ENCODE assay signal across 9 cellular contexts in the genomic region with DNA sequence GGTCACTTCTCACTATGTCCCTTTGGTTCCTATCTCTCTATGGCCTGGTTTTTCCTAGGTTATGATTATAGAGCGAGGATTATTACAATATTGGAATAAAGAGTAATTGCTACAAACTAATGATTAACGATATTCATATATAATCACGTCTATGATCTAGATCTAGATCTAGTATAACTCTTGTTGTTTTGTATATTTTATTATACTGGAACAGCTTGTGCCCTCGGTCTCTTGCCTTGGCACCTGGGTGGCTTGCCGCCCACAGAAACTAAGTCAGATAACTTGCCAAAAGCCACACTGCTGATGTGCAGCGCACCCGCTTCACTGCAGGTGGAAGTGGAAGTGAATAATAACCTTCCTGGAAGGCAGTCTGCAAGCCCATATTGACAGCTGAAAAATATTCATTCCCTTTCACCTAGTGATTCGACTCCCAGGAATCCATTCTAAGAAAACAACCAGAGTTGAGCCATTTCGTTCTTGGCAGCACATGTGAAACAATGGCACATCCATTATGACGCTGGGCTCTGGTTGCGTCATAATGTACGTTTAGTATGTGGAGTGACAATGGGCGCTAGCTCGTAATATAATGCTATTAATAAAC. TPM values are rescaled to one million over a fixed set of nuclear protein-coding genes. Genes with fewer than 3 reads are reported as not detected.
DNase-seq lines count a peak whose midpoint lies in the region; ATAC-seq and TF ChIP-seq lines count a peak whose summit lies in the region.
"Had no signal": no experiment of that assay in that cellular context is flagged by ENCODE, and none has a peak within 500 bp of the region (broad histone marks: within the 10 kb centered on the region; RNA-seq: fewer than 3 reads in every experiment).

No MANE protein-coding gene starts in this region.

- H4K5ac ChIP-seq in mesendoderm (ENCODE audit: low read length): no peak overlapping the region

- H3K4me3 ChIP-seq in AG10803 (ENCODE audit: low read length) (peak overlapping the region; percentile 68), SU-DHL-6 (ENCODE audit: insufficient read depth, low read length, poor library complexity, severe bottlenecking) (peak overlapping the region; percentile 30), mesendoderm (ENCODE audit: low read length) (no peak overlapping the region)

- no peak overlapping the region for H2BK15ac ChIP-seq in mesendoderm (replicated peaks; ENCODE audit: low read depth)

- H3K18ac ChIP-seq in mesendoderm (ENCODE audit: low read length): no peak overlapping the region

- H2AFZ ChIP-seq in SU-DHL-6 (ENCODE audit: low read depth, low read length, severe bottlenecking): peak overlapping the region; percentile 75

- no peak overlapping the region for H3K56ac ChIP-seq in mesendoderm (ENCODE audit: low read length)

- H3K9me3 Mint-ChIP-seq in HFFc6: no peaks in the 10 kb centered on the region
- no peaks in the 10 kb centered on the region for H3K9me3 Mint-ChIP-seq in naive thymus-derived CD8-positive, alpha-beta T cell

- H3K36me3 ChIP-seq in SU-DHL-6 (ENCODE audit: low read length) (no peaks in the 10 kb centered on the region), mesendoderm (ENCODE audit: control insufficient read depth, insufficient read depth, low read length) (no peaks in the 10 kb centered on the region)

- no peak overlapping the region for H4K8ac ChIP-seq in mesendoderm (ENCODE audit: low read depth, low read length)

- no peaks in the 10 kb centered on the region for H3K9me2 ChIP-seq in SU-DHL-6 (replicated peaks; ENCODE audit: insufficient read depth, low read length)

- no peaks in the 10 kb centered on the region for H4K20me1 ChIP-seq in SU-DHL-6 (ENCODE audit: low read depth, low read length)

- no peaks in the 10 kb centered on the region for H3K79me1 ChIP-seq in mesendoderm (ENCODE audit: low read length)

- no peaks in the 10 kb centered on the region for H3K36me3 Mint-ChIP-seq in HFFc6 (ENCODE audit: low read depth)
- peaks cover 0 to 2% (median 0%) of the 10 kb centered on the region in 3 donors for H3K36me3 Mint-ChIP-seq in naive thymus-derived CD8-positive, alpha-beta T cell

- ATAC-seq in naive thymus-derived CD8-positive, alpha-beta T cell: peak; percentile 33 to 34
- ATAC-seq in GM18870 (IDR thresholded peaks at IDR 0.05; ENCODE audit: unreplicated experiment): no peak

- H3K4me3 Mint-ChIP-seq in HFFc6: peak overlapping the region; percentile 90
- peak overlapping the region; percentile 80 to 93 (median 88) for H3K4me3 Mint-ChIP-seq in naive thymus-derived CD8-positive, alpha-beta T cell

- WGBS in mesendoderm (ENCODE audit: extremely low coverage, insufficient coverage, low lambda C conversion rate): no CpG with 5 or more reads among the region's 14 CpGs

- no peak overlapping the region for H3K9ac ChIP-seq in SU-DHL-6 (ENCODE audit: low read length)
- no peak overlapping the region for H3K9ac ChIP-seq in mesendoderm (ENCODE audit: low read length)

- H3K4ac ChIP-seq in mesendoderm (ENCODE audit: low read depth, low read length): no peak overlapping the region

- DNase-seq in AG10803 (ENCODE audit: low read depth) (peak; percentile 87), HFFc6 (peak; percentile 95), epithelial cell of prostate (ENCODE audit: low read depth, low spot score) (peak; percentile 56), mesendoderm (no peak)
- peak in 3 of 10 donors; percentile 20 to 34 (median 28) for DNase-seq in naive thymus-derived CD8-positive, alpha-beta T cell
- no peak for DNase-seq in NK-92 treated with Interleukin-12 subunit alpha and Interleukin-12 subunit beta, amount 100 ng/mL, for 24 hours (lab: John Stamatoyannopoulos, UW)

- H3K27ac ChIP-seq in SU-DHL-6 (ENCODE audit: low read depth, low read length): no peak overlapping the region
- H3K27ac ChIP-seq in epithelial cell of prostate: peak overlapping the region; percentile 26
- H3K27ac ChIP-seq in mesendoderm (ENCODE audit: low read depth, low read length): no peak overlapping the region

- no peaks in the 10 kb centered on the region for H3K79me2 ChIP-seq in SU-DHL-6 (ENCODE audit: insufficient read depth, low read length)
- H3K79me2 ChIP-seq in mesendoderm (ENCODE audit: control insufficient read depth, insufficient read depth, low read length): no peaks in the 10 kb centered on the region

- H3F3A ChIP-seq in SU-DHL-6 (ENCODE audit: insufficient read depth): no peaks in the 10 kb centered on the region

- peaks cover 6% of the 10 kb centered on the region for H3K27me3 Mint-ChIP-seq in HFFc6 (ENCODE audit: insufficient read depth)
- peaks cover 0 to 9% (median 2%) of the 10 kb centered on the region in 5 donors for H3K27me3 Mint-ChIP-seq in naive thymus-derived CD8-positive, alpha-beta T cell

- H3K27ac Mint-ChIP-seq in HFFc6: peak overlapping the region; percentile 98
- H3K27ac Mint-ChIP-seq in naive thymus-derived CD8-positive, alpha-beta T cell: peak overlapping the region; percentile 67 to 96 (median 92)

- no peak overlapping the region for H3K23ac ChIP-seq in mesendoderm (ENCODE audit: low read length)

- H3K27me3 ChIP-seq in SU-DHL-6 (ENCODE audit: low read length) (no peaks in the 10 kb centered on the region), mesendoderm (ENCODE audit: insufficient read depth, low read length, poor library complexity) (no peaks in the 10 kb centered on the region)

- no peak overlapping the region for H2AK5ac ChIP-seq in mesendoderm (ENCODE audit: low read length)

- peaks cover 22% of the 10 kb centered on the region for H3K4me1 Mint-ChIP-seq in HFFc6 (ENCODE audit: low read depth)
- H3K4me1 Mint-ChIP-seq in naive thymus-derived CD8-positive, alpha-beta T cell: peaks cover 9 to 23% (median 19%) of the 10 kb centered on the region in 4 donors

- peak overlapping the region; percentile 43 for H3K4me2 ChIP-seq in SU-DHL-6 (ENCODE audit: low read depth, low read length, poor library complexity, severe bottlenecking)
- no peak overlapping the region for H3K4me2 ChIP-seq in mesendoderm (ENCODE audit: low read length)

- H2BK120ac ChIP-seq in mesendoderm (ENCODE audit: low read depth, low read length): no peak overlapping the region

- TF ChIP-seq CTCF in AG10803 (conservative IDR thresholded peaks at IDR 0.05; ENCODE audit: low read length) (no peak), HFFc6 (IDR thresholded peaks at IDR 0.05) (peak; percentile 58), SU-DHL-6 (IDR thresholded peaks at IDR 0.05; ENCODE audit: insufficient read depth, low read length, poor library complexity, severe bottlenecking) (no peak)

- no peaks in the 10 kb centered on the region for H3K9me3 ChIP-seq in SU-DHL-6 (ENCODE audit: insufficient read depth, low read length)

- no peak overlapping the region for H2BK5ac ChIP-seq in mesendoderm (ENCODE audit: low read length)

- POLR2A ChIA-PET in naive thymus-derived CD8-positive, alpha-beta T cell (lab: Charles Lee): interaction anchor here (0.8 to 2.0 kb wide), 3 partner anchors 24 to 153 kb away, joined by 3 to 9 read pairs (median 4); a partner anchor contains a TSS

- no peaks in the 10 kb centered on the region for H3K4me1 ChIP-seq in mesendoderm (ENCODE audit: control insufficient read depth, low read depth, low read length)

RNA-seq across cellular contexts. Expression of a gene that starts 0.7 kb away (rescaled TPM):
- 1 to 10 TPM in 3 of 6 experiments, under 1 TPM in 3; 0.64 to 1.1 (median 0.85) TPM for total RNA-seq in HFFc6 (2021; fragmentation: NEBNext Ultra II Directional; extraction: Animal tissue kit (Norgen Biotek cat#: 25700))
- 1 to 10 TPM; 1.3 to 1.6 TPM for total RNA-seq in naive thymus-derived CD8-positive, alpha-beta T cell
- polyA plus RNA-seq in naive thymus-derived CD8-positive, alpha-beta T cell: not detected
- 0.72 TPM for polyA plus RNA-seq in mesendoderm (2013, experiment 1 of 2)
- 0.53 TPM for polyA plus RNA-seq in mesendoderm (2013, experiment 2 of 2)

RNA-seq across cellular contexts. Expression of a gene that starts 17.0 kb away (rescaled TPM):
- total RNA-seq in HFFc6 (2021; fragmentation: NEBNext Ultra II Directional; extraction: Animal tissue kit (Norgen Biotek cat#: 25700)): 100 to 1,000 TPM in 3 of 6 experiments, 10 to 100 TPM in 3; 91.6 to 129 (median 103) TPM
- total RNA-seq in naive thymus-derived CD8-positive, alpha-beta T cell: 10 to 100 TPM; 58.1 to 63.1 TPM
- polyA plus RNA-seq in naive thymus-derived CD8-positive, alpha-beta T cell: 10 to 100 TPM; 33.7 to 40.6 (median 39.9) TPM
- polyA plus RNA-seq in mesendoderm (2013, experiment 1 of 2): 28.9 TPM
- 31.3 TPM for polyA plus RNA-seq in mesendoderm (2013, experiment 2 of 2)

RNA-seq across cellular contexts. Expression of a gene that starts 42.0 kb away (rescaled TPM):
- under 1 TPM in 3 of 6 experiments, not detected in 3; 0.22 to 0.66 (median 0.57) TPM for total RNA-seq in HFFc6 (2021; fragmentation: NEBNext Ultra II Directional; extraction: Animal tissue kit (Norgen Biotek cat#: 25700))
- total RNA-seq in naive thymus-derived CD8-positive, alpha-beta T cell: not detected
- polyA plus RNA-seq in naive thymus-derived CD8-positive, alpha-beta T cell: not detected
- not detected for polyA plus RNA-seq in mesendoderm (2013, experiment 1 of 2)
- polyA plus RNA-seq in mesendoderm (2013, experiment 2 of 2): not detected
- total RNA-seq: pulmonary artery endothelial cell had no signal

Comparison
In these comparisons a context has a peak if more than half of its experiments do, and no peak if none do; other contexts are left out.
1. DNase-seq: peak in AG10803 (single experiment), HFFc6 (single experiment) and epithelial cell of prostate (single experiment); none in NK-92 treated with Interleukin-12 subunit alpha and Interleukin-12 subunit beta, amount 100 ng/mL, for 24 hours (single experiment) and mesendoderm (single experiment).